ENCODE assay signal across 25 cellular contexts in the genomic region with DNA sequence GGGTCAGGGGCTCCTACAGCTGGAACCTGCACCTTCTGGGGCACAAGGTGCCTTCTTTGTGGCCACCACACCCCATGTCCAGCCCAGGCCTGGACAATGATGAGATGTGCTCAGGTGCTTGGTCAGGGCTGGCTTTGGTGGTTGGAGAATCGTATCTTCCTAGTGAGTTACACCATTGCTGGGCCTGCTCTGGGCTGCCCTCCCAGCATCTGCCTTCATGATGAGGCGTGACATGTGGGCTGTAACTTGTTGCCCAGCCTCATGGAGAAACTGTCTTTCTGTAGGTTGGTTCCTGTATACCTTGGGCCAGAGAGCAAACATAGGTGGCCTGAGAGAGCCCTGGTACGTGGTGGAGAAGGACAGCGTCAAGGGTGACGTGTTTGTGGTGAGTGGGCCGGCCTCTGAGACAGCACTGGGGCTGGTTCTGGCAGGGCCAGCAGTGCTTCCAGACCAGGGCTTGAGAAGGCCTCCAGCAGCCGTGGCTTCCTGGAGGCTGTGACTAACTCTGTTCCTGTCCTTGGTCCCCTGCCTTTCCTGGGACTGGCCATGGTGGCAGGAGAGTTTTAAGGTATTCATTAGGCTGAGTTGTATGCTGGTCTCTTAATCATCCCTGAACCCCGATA. TPM values are rescaled to one million over a fixed set of nuclear protein-coding genes. Genes with fewer than 3 reads are reported as not detected.
DNase-seq lines count a peak whose midpoint lies in the region; ATAC-seq and TF ChIP-seq lines count a peak whose summit lies in the region.
"Had no signal": no experiment of that assay in that cellular context is flagged by ENCODE, and none has a peak within 500 bp of the region (broad histone marks: within the 10 kb centered on the region; RNA-seq: fewer than 3 reads in every experiment).

No MANE protein-coding gene starts in this region.

- H3K27me3 ChIP-seq in lung (ENCODE audit: control insufficient read depth, insufficient read depth) = no peaks in the 10 kb centered on the region
- H3K27me3 ChIP-seq: spleen had no signal

- H3K4me1 ChIP-seq in lung (ENCODE audit: control insufficient read depth in 2 of 2, insufficient read depth in 2 of 2, low read length in 2 of 2) = peaks cover 0 to 3% of the 10 kb centered on the region in 2 donors
- H3K4me1 ChIP-seq: prostate gland had no signal

- no peaks in the 10 kb centered on the region for H3K9me3 ChIP-seq in lung (ENCODE audit: control insufficient read depth in 2 of 2, insufficient read depth in 1 of 2, low read length in 1 of 2)
- H3K9me3 ChIP-seq: prostate gland, spleen, thoracic aorta had no signal

- WGBS in lung, 2 donors = 88 to 90% methylated on average over 8 of the region's 8 CpGs

- peak overlapping the region; percentile 44 for H3K27ac Mint-ChIP-seq in activated T-cell treated with anti-CD3 and anti-CD28 coated beads, Interleukin-2, amount 50 U/mL, for 24 hours
- no peak overlapping the region for H3K27ac Mint-ChIP-seq in endothelial cell (ENCODE audit: unreplicated experiment)
- H3K27ac Mint-ChIP-seq: activated B cell treated with CpG ODN at 0.5 μM for 24 hours; activated naive CD8-positive, alpha-beta T cell; CD4-positive, CD25-positive, alpha-beta regulatory T cell; nephron progenitor cell; T-helper 1 cell treated with Interleukin-12 subunit alpha and Interleukin-12 subunit beta and Interleukin-4 antibody, amounts not matched to agents 30 μg/mL and 1 μg/mL, for 36 hours had no signal

- H3K36me3 ChIP-seq in lung (ENCODE audit: control insufficient read depth in 2 of 2, insufficient read depth in 2 of 2, low read length in 2 of 2) = peaks cover 8 to 80% of the 10 kb centered on the region in 2 donors

- peaks cover 95% of the 10 kb centered on the region for H3K36me3 Mint-ChIP-seq in activated T-cell treated with anti-CD3 and anti-CD28 coated beads, Interleukin-2, amount 50 U/mL, for 24 hours (ENCODE audit: low read depth)
- peaks cover 35% of the 10 kb centered on the region for H3K36me3 Mint-ChIP-seq in endothelial cell (ENCODE audit: low read depth, unreplicated experiment)

- H3K27ac ChIP-seq in lung (ENCODE audit: low read depth in 1 of 2, low read length in 1 of 2) = peak overlapping the region; percentile 28 to 77
- H3K27ac ChIP-seq: HL-60, prostate gland, spleen, thoracic aorta had no signal

- peaks cover 3% of the 10 kb centered on the region for H3K4me1 Mint-ChIP-seq in activated T-cell treated with anti-CD3 and anti-CD28 coated beads, Interleukin-2, amount 50 U/mL, for 24 hours (ENCODE audit: low read depth)
- H3K4me1 Mint-ChIP-seq in endothelial cell (ENCODE audit: unreplicated experiment) = no peaks in the 10 kb centered on the region

- H3K9me3 Mint-ChIP-seq in activated T-cell treated with anti-CD3 and anti-CD28 coated beads, Interleukin-2, amount 50 U/mL, for 24 hours = no peaks in the 10 kb centered on the region
- H3K9me3 Mint-ChIP-seq in endothelial cell (ENCODE audit: unreplicated experiment) = no peaks in the 10 kb centered on the region
- H3K9me3 Mint-ChIP-seq: activated B cell treated with CpG ODN at 0.5 μM for 24 hours; CD4-positive, CD25-positive, alpha-beta regulatory T cell; nephron progenitor cell; T-helper 1 cell treated with Interleukin-12 subunit alpha and Interleukin-12 subunit beta and Interleukin-4 antibody, amounts not matched to agents 30 μg/mL and 1 μg/mL, for 36 hours had no signal

- H3K4me3 Mint-ChIP-seq in activated T-cell treated with anti-CD3 and anti-CD28 coated beads, Interleukin-2, amount 50 U/mL, for 24 hours = no peak overlapping the region
- H3K4me3 Mint-ChIP-seq in endothelial cell (ENCODE audit: unreplicated experiment) = peak overlapping the region; percentile 25
- H3K4me3 Mint-ChIP-seq: activated B cell treated with CpG ODN at 0.5 μM for 24 hours; activated naive CD8-positive, alpha-beta T cell; CD4-positive, CD25-positive, alpha-beta regulatory T cell; nephron progenitor cell; T-helper 1 cell treated with Interleukin-12 subunit alpha and Interleukin-12 subunit beta and Interleukin-4 antibody, amounts not matched to agents 30 μg/mL and 1 μg/mL, for 36 hours had no signal

- no peak for DNase-seq in activated T-cell treated with anti-CD3 and anti-CD28 coated beads, Interleukin-2, amount 50 U/mL, for 24 hours
- DNase-seq in activated T-cell treated with anti-CD3 and anti-CD28 coated beads, Interleukin-2, amount 50 U/mL, for 1 hour = no peak
- DNase-seq in endothelial cell (ENCODE audit: low spot score) = no peak
- no peak for DNase-seq in lung (ENCODE audit: low spot score)
- no peak for DNase-seq in NCI-H748 (lab: John Stamatoyannopoulos, UW; ENCODE audit: unreplicated experiment)
- DNase-seq in NCI-H345 treated with DMSO at 0.1 percent for 48 hours (lab: John Stamatoyannopoulos, UW; ENCODE audit: unreplicated experiment) = no peak
- DNase-seq: activated B cell treated with CpG ODN at 0.5 μM for 24 hours; CD4-positive, CD25-positive, alpha-beta regulatory T cell; effector CD8-positive, alpha-beta T cell; hippocampal formation; islet precursor cell; MM.1S; NCI-H2029; NCI-H510A treated with DMSO at 0.1 percent for 48 hours; nephron progenitor cell; SIG-M5; stimulated activated CD8-positive, alpha-beta memory T cell treated with anti-CD3 and anti-CD28 coated beads, Interleukin-4, amount 100 ng/mL, for 48 hours had no signal

- H3K4me3 ChIP-seq in lung = no peak overlapping the region
- H3K4me3 ChIP-seq: prostate gland, spleen, thoracic aorta had no signal

- no peaks in the 10 kb centered on the region for H3K27me3 Mint-ChIP-seq in activated T-cell treated with anti-CD3 and anti-CD28 coated beads, Interleukin-2, amount 50 U/mL, for 24 hours
- H3K27me3 Mint-ChIP-seq in endothelial cell (ENCODE audit: unreplicated experiment) = peaks cover 9% of the 10 kb centered on the region
- H3K27me3 Mint-ChIP-seq: activated B cell treated with CpG ODN at 0.5 μM for 24 hours; activated naive CD8-positive, alpha-beta T cell; CD4-positive, CD25-positive, alpha-beta regulatory T cell had no signal

- TF ChIP-seq CTCF in endothelial cell (IDR thresholded peaks at IDR 0.05; ENCODE audit: unreplicated experiment) (no peak), lung (IDR thresholded peaks at IDR 0.05; ENCODE audit: control extremely low read depth, extremely low read depth) (no peak)

- ATAC-seq in lung (ENCODE audit: insufficient read depth, low FRiP score) (no peak), HG03520 (IDR thresholded peaks at IDR 0.05; ENCODE audit: unreplicated experiment) (no peak), GM21360 (IDR thresholded peaks at IDR 0.05; ENCODE audit: unreplicated experiment) (no peak)

RNA-seq across cellular contexts. Expression of gene TRMU, which starts 18.1 kb away (rescaled TPM):
- 41.5 TPM for total RNA-seq in endothelial cell (ENCODE audit: unreplicated experiment)
- 10 to 100 TPM; 39.2 to 42.3 TPM for total RNA-seq in lung
- polyA plus RNA-seq in lung = 10 to 100 TPM; 24.1 to 28.7 TPM

RNA-seq across cellular contexts. Expression of gene GTSE1, which starts 56.9 kb away (rescaled TPM):
- total RNA-seq in endothelial cell (ENCODE audit: unreplicated experiment) = 8.2 TPM
- 1 to 10 TPM; 1.0 to 2.3 TPM for total RNA-seq in lung
- 1 to 10 TPM; 1.2 to 1.3 TPM for polyA plus RNA-seq in lung
